ENCODE assay signal across 15 cellular contexts in genomic region chr4:26433556-26433955, GRCh38. TPM values are rescaled to one million over a fixed set of nuclear protein-coding genes. Genes with fewer than 3 reads are reported as not detected.
DNase-seq lines count a peak whose midpoint lies in the region; ATAC-seq and TF ChIP-seq lines count a peak whose summit lies in the region.
"Had no signal": no experiment of that assay in that cellular context is flagged by ENCODE, and none has a peak within 500 bp of the region (broad histone marks: within the 10 kb centered on the region; RNA-seq: fewer than 3 reads in every experiment).

No MANE protein-coding gene starts in this region.

- no peaks in the 10 kb centered on the region for H3K27me3 Mint-ChIP-seq in activated T-cell treated with anti-CD3 and anti-CD28 coated beads, Interleukin-2, amount 50 U/mL, for 72 hours (ENCODE audit: low read depth)
- H3K27me3 Mint-ChIP-seq in chondrocyte (ENCODE audit: low read depth) (no peaks in the 10 kb centered on the region), mesothelial cell of epicardium (ENCODE audit: low read depth) (no peaks in the 10 kb centered on the region)

- peak overlapping the region; percentile 20 for H3K27ac Mint-ChIP-seq in activated T-cell treated with anti-CD3 and anti-CD28 coated beads, Interleukin-2, amount 50 U/mL, for 72 hours
- H3K27ac Mint-ChIP-seq in chondrocyte (ENCODE audit: unreplicated experiment) (peak overlapping the region; percentile 25), mesothelial cell of epicardium (peak overlapping the region; percentile 19)
- peak overlapping the region; percentile 64 for H3K27ac Mint-ChIP-seq in stimulated activated effector memory CD8-positive, alpha-beta T cell treated with anti-CD3 and anti-CD28 coated beads, Interleukin-12 subunit alpha, Interleukin-12 subunit beta, amount 100 ng/mL, for 72 hours

- no peaks in the 10 kb centered on the region for H3K4me1 Mint-ChIP-seq in activated T-cell treated with anti-CD3 and anti-CD28 coated beads, Interleukin-2, amount 50 U/mL, for 72 hours (ENCODE audit: low read depth)
- H3K4me1 Mint-ChIP-seq in chondrocyte (ENCODE audit: low read depth) (peaks cover 34% of the 10 kb centered on the region), mesothelial cell of epicardium (peaks cover 14% of the 10 kb centered on the region)
- no peaks in the 10 kb centered on the region for H3K4me1 Mint-ChIP-seq in stimulated activated effector memory CD8-positive, alpha-beta T cell treated with anti-CD3 and anti-CD28 coated beads, Interleukin-12 subunit alpha, Interleukin-12 subunit beta, amount 100 ng/mL, for 72 hours

- H3K4me3 Mint-ChIP-seq in activated T-cell treated with anti-CD3 and anti-CD28 coated beads, Interleukin-2, amount 50 U/mL, for 72 hours: no peak overlapping the region
- H3K4me3 Mint-ChIP-seq in chondrocyte (ENCODE audit: unreplicated experiment) (no peak overlapping the region), mesothelial cell of epicardium (no peak overlapping the region)
- H3K4me3 Mint-ChIP-seq in stimulated activated effector memory CD8-positive, alpha-beta T cell treated with anti-CD3 and anti-CD28 coated beads, Interleukin-12 subunit alpha, Interleukin-12 subunit beta, amount 100 ng/mL, for 72 hours: no peak overlapping the region

- H3K9me3 Mint-ChIP-seq in activated T-cell treated with anti-CD3 and anti-CD28 coated beads, Interleukin-2, amount 50 U/mL, for 72 hours: no peaks in the 10 kb centered on the region
- no peaks in the 10 kb centered on the region for H3K9me3 Mint-ChIP-seq in chondrocyte (ENCODE audit: low read depth)
- H3K9me3 Mint-ChIP-seq in mesothelial cell of epicardium: no peaks in the 10 kb centered on the region
- no peaks in the 10 kb centered on the region for H3K9me3 Mint-ChIP-seq in stimulated activated effector memory CD8-positive, alpha-beta T cell treated with anti-CD3 and anti-CD28 coated beads, Interleukin-12 subunit alpha, Interleukin-12 subunit beta, amount 100 ng/mL, for 72 hours

- no peak for ATAC-seq in activated T-cell treated with anti-CD3 and anti-CD28 coated beads, Interleukin-2, amount 50 U/mL, for 72 hours (replicated peaks in 1 of 2)
- no peak for ATAC-seq in stimulated activated effector memory CD8-positive, alpha-beta T cell treated with anti-CD3 and anti-CD28 coated beads, Interleukin-12 subunit alpha, Interleukin-12 subunit beta, amount 100 ng/mL, for 72 hours
- no peak for ATAC-seq in HG03097 (IDR thresholded peaks at IDR 0.05; ENCODE audit: low FRiP score, unreplicated experiment)
- no peak for ATAC-seq in GM21423 (IDR thresholded peaks at IDR 0.05; ENCODE audit: unreplicated experiment)

- DNase-seq in activated T-cell treated with anti-CD3 and anti-CD28 coated beads, Interleukin-2, amount 50 U/mL, for 72 hours: no peak
- DNase-seq in activated T-cell treated with anti-CD3 and anti-CD28 coated beads, Interleukin-2, amount 50 U/mL, for 1 hour: no peak
- DNase-seq in chondrocyte (ENCODE audit: low spot score) (no peak), mesothelial cell of epicardium (ENCODE audit: low spot score in 2 of 2, unreplicated experiment in 2 of 2) (no peak), NCI-H1417 (lab: John Stamatoyannopoulos, UW) (no peak)
- DNase-seq in stimulated activated effector memory CD8-positive, alpha-beta T cell treated with anti-CD3 and anti-CD28 coated beads, Interleukin-12 subunit alpha, Interleukin-12 subunit beta, amount 100 ng/mL, for 72 hours (ENCODE audit: low spot score in 2 of 2): no peak
- DNase-seq: GOT3, KG1, NCI-H1105 treated with DMSO at 0.1 percent for 48 hours, NCI-H2029 treated with DMSO at 0.1 percent for 48 hours, NCI-H510A treated with DMSO at 0.1 percent for 48 hours had no signal

- TF ChIP-seq CTCF in chondrocyte (IDR thresholded peaks at IDR 0.05): no peak
- TF ChIP-seq CTCF in mesothelial cell of epicardium (IDR thresholded peaks at IDR 0.05; ENCODE audit: unreplicated experiment): no peak

- peaks cover 5 to 15% of the 10 kb centered on the region in 2 donors for H3K36me3 Mint-ChIP-seq in activated T-cell treated with anti-CD3 and anti-CD28 coated beads, Interleukin-2, amount 50 U/mL, for 72 hours (ENCODE audit: insufficient read depth in 2 of 2)
- H3K36me3 Mint-ChIP-seq in chondrocyte (ENCODE audit: low read depth) (peaks cover 8% of the 10 kb centered on the region), mesothelial cell of epicardium (peaks cover 25% of the 10 kb centered on the region)
- H3K36me3 Mint-ChIP-seq in stimulated activated effector memory CD8-positive, alpha-beta T cell treated with anti-CD3 and anti-CD28 coated beads, Interleukin-12 subunit alpha, Interleukin-12 subunit beta, amount 100 ng/mL, for 72 hours: peaks cover 100% of the 10 kb centered on the region

RNA-seq across cellular contexts. Expression of gene CCKAR, which starts 56.7 kb away (rescaled TPM):
- total RNA-seq in activated T-cell treated with anti-CD3 and anti-CD28 coated beads, Interleukin-2, amount 50 U/mL, for 72 hours: not detected
- total RNA-seq in chondrocyte (not detected in 3 replicates), mesothelial cell of epicardium (not detected in 3 replicates)
- total RNA-seq: A172, RPMI7951 had no signal
